28 cellular contexts compared by ENCODE assay signal in genomic region chr18:37671119-37671518, GRCh38.
"Had no signal": no experiment of that assay in that cellular context is flagged by ENCODE, and none has a peak within 500 bp of the region (broad histone marks: within the 10 kb centered on the region; RNA-seq: fewer than 3 reads in every experiment).

No MANE protein-coding gene starts in this region.

- H3K4me3 ChIP-seq: ascending aorta, breast epithelium, coronary artery, dorsolateral prefrontal cortex, esophagus squamous epithelium, gastroesophageal sphincter had no signal

- H3K36me3 ChIP-seq: ascending aorta, breast epithelium, esophagus squamous epithelium, gastroesophageal sphincter had no signal

- H3K27ac ChIP-seq: ascending aorta, breast epithelium, coronary artery, dorsolateral prefrontal cortex, esophagus squamous epithelium, gastroesophageal sphincter had no signal

- H3K27ac Mint-ChIP-seq: activated CD4-positive, alpha-beta memory T cell treated with anti-CD3 and anti-CD28 coated beads for 36 hours; activated CD4-positive, alpha-beta T cell treated with anti-CD3 and anti-CD28 coated beads for 36 hours; activated CD4-positive, alpha-beta T cell treated with anti-CD3 and anti-CD28 coated beads, Interleukin-2, amount 10 ng/mL, durations not matched to agents 24 days and 14 days; activated naive CD4-positive, alpha-beta T cell treated with anti-CD3 and anti-CD28 coated beads, Interleukin-2, amount 10 ng/mL, durations not matched to agents 7 days and 5 days; activated naive CD4-positive, alpha-beta T cell treated with anti-CD3 and anti-CD28 coated beads, Interleukin-2, amount 50 U/mL, for 72 hours; activated naive CD8-positive, alpha-beta T cell treated with anti-CD3 and anti-CD28 coated beads, Interleukin-2, amount 10 ng/mL, durations not matched to agents 7 days and 5 days; activated T-cell treated with anti-CD3 and anti-CD28 coated beads, Interleukin-2, amount 50 U/mL, for 24 hours; activated T-cell treated with anti-CD3 and anti-CD28 coated beads, Interleukin-2, amount 50 U/mL, for 72 hours; dendritic cell treated with granulocyte-macrophage colony-stimulating factor and Interleukin-4, amounts not matched to agents 40 ng/mL and 50 ng/mL, for 4 days; effector memory CD8-positive, alpha-beta T cell had no signal

- H3K9me3 ChIP-seq: ascending aorta had no signal

- H3K9me3 Mint-ChIP-seq: activated CD4-positive, alpha-beta memory T cell treated with anti-CD3 and anti-CD28 coated beads for 36 hours; activated CD4-positive, alpha-beta T cell treated with anti-CD3 and anti-CD28 coated beads, Interleukin-2, amount 10 ng/mL, durations not matched to agents 24 days and 14 days; activated T-cell treated with anti-CD3 and anti-CD28 coated beads, Interleukin-2, amount 50 U/mL, for 24 hours had no signal

- DNase-seq: activated CD4-positive, alpha-beta memory T cell treated with anti-CD3 and anti-CD28 coated beads for 36 hours; activated CD4-positive, alpha-beta T cell treated with anti-CD3 and anti-CD28 coated beads for 36 hours; activated CD4-positive, alpha-beta T cell treated with anti-CD3 and anti-CD28 coated beads, Interleukin-2, amount 10 ng/mL, durations not matched to agents 24 days and 14 days; activated CD4-positive, CD25-positive, alpha-beta regulatory T cell; activated CD4-positive, CD25-positive, alpha-beta regulatory T cell treated with anti-CD3 and anti-CD28 coated beads, Interleukin-2, amount 50 U/mL, for 72 hours; activated CD8-positive, alpha-beta memory T cell treated with anti-CD3 and anti-CD28 coated beads, Interleukin-2, amount 50 U/mL, for 48 hours; activated gamma-delta T cell; activated naive CD4-positive, alpha-beta T cell; activated naive CD4-positive, alpha-beta T cell treated with anti-CD3 and anti-CD28 coated beads, Interleukin-2, amount 10 ng/mL, durations not matched to agents 7 days and 5 days; activated naive CD8-positive, alpha-beta T cell treated with anti-CD3 and anti-CD28 coated beads, Interleukin-2, amount 10 ng/mL, durations not matched to agents 7 days and 5 days; activated T-cell treated with anti-CD3 and anti-CD28 coated beads for 4 hours; activated T-cell treated with anti-CD3 and anti-CD28 coated beads, Interleukin-2, amount 50 U/mL, for 24 hours; activated T-cell treated with anti-CD3 and anti-CD28 coated beads, Interleukin-2, amount 50 U/mL, for 72 hours; dorsolateral prefrontal cortex; effector CD4-positive, alpha-beta T cell; effector memory CD8-positive, alpha-beta T cell; erythroblast; esophagus squamous epithelium; foreskin melanocyte; T-helper 2 cell had no signal

- H3K27me3 Mint-ChIP-seq: activated CD4-positive, alpha-beta memory T cell treated with anti-CD3 and anti-CD28 coated beads for 36 hours; activated CD4-positive, alpha-beta T cell treated with anti-CD3 and anti-CD28 coated beads for 36 hours; activated CD4-positive, alpha-beta T cell treated with anti-CD3 and anti-CD28 coated beads, Interleukin-2, amount 10 ng/mL, durations not matched to agents 24 days and 14 days; activated naive CD4-positive, alpha-beta T cell treated with anti-CD3 and anti-CD28 coated beads, Interleukin-2, amount 10 ng/mL, durations not matched to agents 7 days and 5 days; activated naive CD8-positive, alpha-beta T cell treated with anti-CD3 and anti-CD28 coated beads, Interleukin-2, amount 10 ng/mL, durations not matched to agents 7 days and 5 days; activated T-cell treated with anti-CD3 and anti-CD28 coated beads, Interleukin-2, amount 50 U/mL, for 24 hours; central memory CD8-positive, alpha-beta T cell; dendritic cell treated with granulocyte-macrophage colony-stimulating factor and Interleukin-4, amounts not matched to agents 40 ng/mL and 50 ng/mL, for 4 days; effector memory CD8-positive, alpha-beta T cell had no signal

- H3K27me3 ChIP-seq: ascending aorta, breast epithelium, dorsolateral prefrontal cortex, esophagus squamous epithelium, gastroesophageal sphincter had no signal

- H3K4me1 Mint-ChIP-seq: activated CD4-positive, alpha-beta T cell treated with anti-CD3 and anti-CD28 coated beads for 36 hours; activated CD4-positive, alpha-beta T cell treated with anti-CD3 and anti-CD28 coated beads, Interleukin-2, amount 10 ng/mL, durations not matched to agents 24 days and 14 days; activated naive CD4-positive, alpha-beta T cell treated with anti-CD3 and anti-CD28 coated beads, Interleukin-2, amount 10 ng/mL, durations not matched to agents 7 days and 5 days; activated naive CD8-positive, alpha-beta T cell treated with anti-CD3 and anti-CD28 coated beads, Interleukin-2, amount 10 ng/mL, durations not matched to agents 7 days and 5 days; central memory CD8-positive, alpha-beta T cell had no signal

- H3K4me1 ChIP-seq: ascending aorta, breast epithelium, esophagus squamous epithelium, gastroesophageal sphincter had no signal

- H3K4me3 Mint-ChIP-seq: activated CD4-positive, alpha-beta memory T cell treated with anti-CD3 and anti-CD28 coated beads for 36 hours; activated CD4-positive, alpha-beta T cell treated with anti-CD3 and anti-CD28 coated beads for 36 hours; activated CD4-positive, alpha-beta T cell treated with anti-CD3 and anti-CD28 coated beads, Interleukin-2, amount 10 ng/mL, durations not matched to agents 24 days and 14 days; activated naive CD4-positive, alpha-beta T cell treated with anti-CD3 and anti-CD28 coated beads, Interleukin-2, amount 10 ng/mL, durations not matched to agents 7 days and 5 days; activated naive CD8-positive, alpha-beta T cell treated with anti-CD3 and anti-CD28 coated beads, Interleukin-2, amount 10 ng/mL, durations not matched to agents 7 days and 5 days; activated T-cell treated with anti-CD3 and anti-CD28 coated beads, Interleukin-2, amount 50 U/mL, for 24 hours; activated T-cell treated with anti-CD3 and anti-CD28 coated beads, Interleukin-2, amount 50 U/mL, for 72 hours; brain; central memory CD8-positive, alpha-beta T cell; dendritic cell treated with granulocyte-macrophage colony-stimulating factor and Interleukin-4, amounts not matched to agents 40 ng/mL and 50 ng/mL, for 4 days; effector memory CD8-positive, alpha-beta T cell had no signal

- ATAC-seq: activated CD4-positive, alpha-beta T cell treated with anti-CD3 and anti-CD28 coated beads for 36 hours; activated naive CD4-positive, alpha-beta T cell treated with anti-CD3 and anti-CD28 coated beads, Interleukin-2, amount 50 U/mL, for 72 hours; activated T-cell treated with anti-CD3 and anti-CD28 coated beads, Interleukin-2, amount 50 U/mL, for 72 hours; effector memory CD8-positive, alpha-beta T cell; gastroesophageal sphincter had no signal

- H3K36me3 Mint-ChIP-seq: activated CD4-positive, alpha-beta memory T cell treated with anti-CD3 and anti-CD28 coated beads for 36 hours; activated naive CD4-positive, alpha-beta T cell treated with anti-CD3 and anti-CD28 coated beads, Interleukin-2, amount 10 ng/mL, durations not matched to agents 7 days and 5 days; activated naive CD4-positive, alpha-beta T cell treated with anti-CD3 and anti-CD28 coated beads, Interleukin-2, amount 50 U/mL, for 72 hours; activated naive CD8-positive, alpha-beta T cell treated with anti-CD3 and anti-CD28 coated beads, Interleukin-2, amount 10 ng/mL, durations not matched to agents 7 days and 5 days; brain had no signal
